11 cellular contexts compared by ENCODE assay signal in genomic region chr10:5297466-5297865, GRCh38.
DNase-seq lines count a peak whose midpoint lies in the region; ATAC-seq and TF ChIP-seq lines count a peak whose summit lies in the region.
"Had no signal": no experiment of that assay in that cellular context is flagged by ENCODE, and none has a peak within 500 bp of the region (broad histone marks: within the 10 kb centered on the region; RNA-seq: fewer than 3 reads in every experiment).

No MANE protein-coding gene starts in this region.

- H3K27me3 Mint-ChIP-seq in activated CD4-positive, alpha-beta memory T cell treated with anti-CD3 and anti-CD28 coated beads, Interleukin-2, amount 10 ng/mL, durations not matched to agents 7 days and 5 days, result no peaks in the 10 kb centered on the region

- H3K27ac ChIP-seq in ascending aorta, result no peak overlapping the region
- H3K27ac ChIP-seq: SJCRH30, transverse colon had no signal

- H3K27ac Mint-ChIP-seq in activated CD4-positive, alpha-beta memory T cell treated with anti-CD3 and anti-CD28 coated beads, Interleukin-2, amount 10 ng/mL, durations not matched to agents 7 days and 5 days, result peak overlapping the region; percentile 98

- peaks cover 64% of the 10 kb centered on the region for H3K4me1 Mint-ChIP-seq in activated CD4-positive, alpha-beta memory T cell treated with anti-CD3 and anti-CD28 coated beads, Interleukin-2, amount 10 ng/mL, durations not matched to agents 7 days and 5 days

- H3K4me3 ChIP-seq in ascending aorta, result no peak overlapping the region
- H3K4me3 ChIP-seq: SJCRH30, transverse colon had no signal

- no peaks in the 10 kb centered on the region for H3K4me1 ChIP-seq in ascending aorta
- H3K4me1 ChIP-seq: SJCRH30 had no signal

- DNase-seq in activated CD4-positive, CD25-positive, alpha-beta regulatory T cell treated with anti-CD3 and anti-CD28 coated beads, Interleukin-2, amount 50 U/mL, for 72 hours, result no peak
- peak; percentile 70 for DNase-seq in activated CD4-positive, alpha-beta memory T cell treated with anti-CD3 and anti-CD28 coated beads, Interleukin-2, amount 10 ng/mL, durations not matched to agents 7 days and 5 days
- DNase-seq in fibroblast of peridontal ligament (ENCODE audit: extremely low read depth), result peak; percentile 25
- peak; percentile 53 for DNase-seq in stimulated activated CD8-positive, alpha-beta memory T cell treated with anti-CD3 and anti-CD28 coated beads, Interleukin-4, amount 100 ng/mL, for 48 hours
- DNase-seq in ascending aorta (ENCODE audit: low spot score in 2 of 2), result no peak
- DNase-seq in NCI-H510A treated with DMSO at 0.1 percent for 48 hours (lab: John Stamatoyannopoulos, UW), result no peak
- DNase-seq in amniotic stem cell (lab: John Stamatoyannopoulos, UW), result no peak
- DNase-seq: 8988T, SJCRH30, transverse colon had no signal

- no peak for TF ChIP-seq CTCF in ascending aorta (IDR thresholded peaks at IDR 0.05)

- POLR2A ChIA-PET in activated CD4-positive, alpha-beta memory T cell treated with anti-CD3 and anti-CD28 coated beads, Interleukin-2, amount 10 ng/mL, durations not matched to agents 7 days and 5 days (lab: Charles Lee), result interaction anchor here (0.9 to 3.5 kb wide), 7 partner anchors 10 to 516 kb away, joined by 3 to 16 read pairs (median 6); partner anchors contain the start of gene GDI2

- ATAC-seq in activated CD4-positive, CD25-positive, alpha-beta regulatory T cell treated with anti-CD3 and anti-CD28 coated beads, Interleukin-2, amount 50 U/mL, for 24 hours, result peak; percentile 26 to 49

- H3K27me3 ChIP-seq in ascending aorta, result no peaks in the 10 kb centered on the region
- H3K27me3 ChIP-seq: SJCRH30, transverse colon had no signal

- no peaks in the 10 kb centered on the region for H3K9me3 ChIP-seq in ascending aorta
- H3K9me3 ChIP-seq: SJCRH30, transverse colon had no signal

- peaks cover 97% of the 10 kb centered on the region for H3K36me3 Mint-ChIP-seq in activated CD4-positive, alpha-beta memory T cell treated with anti-CD3 and anti-CD28 coated beads, Interleukin-2, amount 10 ng/mL, durations not matched to agents 7 days and 5 days (ENCODE audit: low read depth)

- H3K9me3 Mint-ChIP-seq in activated CD4-positive, alpha-beta memory T cell treated with anti-CD3 and anti-CD28 coated beads, Interleukin-2, amount 10 ng/mL, durations not matched to agents 7 days and 5 days, result peaks cover 32% of the 10 kb centered on the region

- intact Hi-C loops in ascending aorta (cut with DNase I), result no loop called here

- H3K4me3 Mint-ChIP-seq in activated CD4-positive, alpha-beta memory T cell treated with anti-CD3 and anti-CD28 coated beads, Interleukin-2, amount 10 ng/mL, durations not matched to agents 7 days and 5 days, result peak overlapping the region; percentile 64

- CTCF ChIA-PET in activated CD4-positive, alpha-beta memory T cell treated with anti-CD3 and anti-CD28 coated beads, Interleukin-2, amount 10 ng/mL, durations not matched to agents 7 days and 5 days (lab: Charles Lee), result interaction anchor here (0.9 to 1.8 kb wide), 5 partner anchors 12 to 448 kb away, joined by 3 to 4 read pairs (median 4); no protein-coding TSS in a partner anchor

- no peaks in the 10 kb centered on the region for H3K36me3 ChIP-seq in ascending aorta
- H3K36me3 ChIP-seq: SJCRH30, transverse colon had no signal

Comparison
In these comparisons a context has a peak if more than half of its experiments do, and no peak if none do; other contexts are left out.
1. DNase-seq: peak in activated CD4-positive, alpha-beta memory T cell treated with anti-CD3 and anti-CD28 coated beads, Interleukin-2, amount 10 ng/mL, durations not matched to agents 7 days and 5 days (single experiment), fibroblast of peridontal ligament (single experiment) and stimulated activated CD8-positive, alpha-beta memory T cell treated with anti-CD3 and anti-CD28 coated beads, Interleukin-4, amount 100 ng/mL, for 48 hours (single experiment); none in activated CD4-positive, CD25-positive, alpha-beta regulatory T cell treated with anti-CD3 and anti-CD28 coated beads, Interleukin-2, amount 50 U/mL, for 72 hours (single experiment), ascending aorta (0 of 2), NCI-H510A treated with DMSO at 0.1 percent for 48 hours (single experiment) and amniotic stem cell (single experiment).